Comparison of ENCODE assay signal across 2 cellular contexts in the genomic region with DNA sequence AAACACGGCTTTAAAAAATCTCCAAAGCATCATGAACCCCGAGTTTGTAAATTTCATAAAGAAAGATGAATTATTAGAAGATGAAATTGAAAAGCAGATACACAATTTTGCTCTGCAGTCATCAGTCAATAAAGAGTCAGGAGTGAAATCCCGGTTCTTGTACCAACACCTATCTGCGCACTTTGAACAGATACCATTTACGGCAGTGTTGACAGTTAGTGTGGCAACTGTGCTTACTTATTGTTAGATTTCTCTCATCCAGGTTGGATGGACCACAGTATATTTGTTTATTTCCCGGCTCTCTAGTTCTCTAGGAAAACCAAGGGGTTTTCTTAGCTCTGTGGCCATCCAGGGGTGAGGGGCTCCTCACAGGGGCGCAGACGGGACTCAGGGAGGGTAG.
TF ChIP-seq lines count a peak whose summit lies in the region.

No MANE protein-coding gene starts in this region.

TF ChIP-seq in GM23338, 12 proteins besides CTCF, POLR2A, EP300 and RAD21 (continued from another document):
- TF ChIP-seq, protein P1, sequence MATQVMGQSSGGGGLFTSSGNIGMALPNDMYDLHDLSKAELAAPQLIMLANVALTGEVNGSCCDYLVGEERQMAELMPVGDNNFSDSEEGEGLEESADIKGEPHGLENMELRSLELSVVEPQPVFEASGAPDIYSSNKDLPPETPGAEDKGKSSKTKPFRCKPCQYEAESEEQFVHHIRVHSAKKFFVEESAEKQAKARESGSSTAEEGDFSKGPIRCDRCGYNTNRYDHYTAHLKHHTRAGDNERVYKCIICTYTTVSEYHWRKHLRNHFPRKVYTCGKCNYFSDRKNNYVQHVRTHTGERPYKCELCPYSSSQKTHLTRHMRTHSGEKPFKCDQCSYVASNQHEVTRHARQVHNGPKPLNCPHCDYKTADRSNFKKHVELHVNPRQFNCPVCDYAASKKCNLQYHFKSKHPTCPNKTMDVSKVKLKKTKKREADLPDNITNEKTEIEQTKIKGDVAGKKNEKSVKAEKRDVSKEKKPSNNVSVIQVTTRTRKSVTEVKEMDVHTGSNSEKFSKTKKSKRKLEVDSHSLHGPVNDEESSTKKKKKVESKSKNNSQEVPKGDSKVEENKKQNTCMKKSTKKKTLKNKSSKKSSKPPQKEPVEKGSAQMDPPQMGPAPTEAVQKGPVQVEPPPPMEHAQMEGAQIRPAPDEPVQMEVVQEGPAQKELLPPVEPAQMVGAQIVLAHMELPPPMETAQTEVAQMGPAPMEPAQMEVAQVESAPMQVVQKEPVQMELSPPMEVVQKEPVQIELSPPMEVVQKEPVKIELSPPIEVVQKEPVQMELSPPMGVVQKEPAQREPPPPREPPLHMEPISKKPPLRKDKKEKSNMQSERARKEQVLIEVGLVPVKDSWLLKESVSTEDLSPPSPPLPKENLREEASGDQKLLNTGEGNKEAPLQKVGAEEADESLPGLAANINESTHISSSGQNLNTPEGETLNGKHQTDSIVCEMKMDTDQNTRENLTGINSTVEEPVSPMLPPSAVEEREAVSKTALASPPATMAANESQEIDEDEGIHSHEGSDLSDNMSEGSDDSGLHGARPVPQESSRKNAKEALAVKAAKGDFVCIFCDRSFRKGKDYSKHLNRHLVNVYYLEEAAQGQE (IDR thresholded peaks at IDR 0.05; ENCODE audit: unreplicated experiment): no peak
- TF ChIP-seq CREB1 (CRISPR knock-in tag; IDR thresholded peaks at IDR 0.05; ENCODE audit: low read depth): no peak
- no peak for TF ChIP-seq ZNF331 (CRISPR knock-in tag; IDR thresholded peaks at IDR 0.05; ENCODE audit: low read depth)
- no peak for TF ChIP-seq EZH2 (IDR thresholded peaks at IDR 0.05; ENCODE audit: low read depth, unreplicated experiment)
- TF ChIP-seq, protein P2, sequence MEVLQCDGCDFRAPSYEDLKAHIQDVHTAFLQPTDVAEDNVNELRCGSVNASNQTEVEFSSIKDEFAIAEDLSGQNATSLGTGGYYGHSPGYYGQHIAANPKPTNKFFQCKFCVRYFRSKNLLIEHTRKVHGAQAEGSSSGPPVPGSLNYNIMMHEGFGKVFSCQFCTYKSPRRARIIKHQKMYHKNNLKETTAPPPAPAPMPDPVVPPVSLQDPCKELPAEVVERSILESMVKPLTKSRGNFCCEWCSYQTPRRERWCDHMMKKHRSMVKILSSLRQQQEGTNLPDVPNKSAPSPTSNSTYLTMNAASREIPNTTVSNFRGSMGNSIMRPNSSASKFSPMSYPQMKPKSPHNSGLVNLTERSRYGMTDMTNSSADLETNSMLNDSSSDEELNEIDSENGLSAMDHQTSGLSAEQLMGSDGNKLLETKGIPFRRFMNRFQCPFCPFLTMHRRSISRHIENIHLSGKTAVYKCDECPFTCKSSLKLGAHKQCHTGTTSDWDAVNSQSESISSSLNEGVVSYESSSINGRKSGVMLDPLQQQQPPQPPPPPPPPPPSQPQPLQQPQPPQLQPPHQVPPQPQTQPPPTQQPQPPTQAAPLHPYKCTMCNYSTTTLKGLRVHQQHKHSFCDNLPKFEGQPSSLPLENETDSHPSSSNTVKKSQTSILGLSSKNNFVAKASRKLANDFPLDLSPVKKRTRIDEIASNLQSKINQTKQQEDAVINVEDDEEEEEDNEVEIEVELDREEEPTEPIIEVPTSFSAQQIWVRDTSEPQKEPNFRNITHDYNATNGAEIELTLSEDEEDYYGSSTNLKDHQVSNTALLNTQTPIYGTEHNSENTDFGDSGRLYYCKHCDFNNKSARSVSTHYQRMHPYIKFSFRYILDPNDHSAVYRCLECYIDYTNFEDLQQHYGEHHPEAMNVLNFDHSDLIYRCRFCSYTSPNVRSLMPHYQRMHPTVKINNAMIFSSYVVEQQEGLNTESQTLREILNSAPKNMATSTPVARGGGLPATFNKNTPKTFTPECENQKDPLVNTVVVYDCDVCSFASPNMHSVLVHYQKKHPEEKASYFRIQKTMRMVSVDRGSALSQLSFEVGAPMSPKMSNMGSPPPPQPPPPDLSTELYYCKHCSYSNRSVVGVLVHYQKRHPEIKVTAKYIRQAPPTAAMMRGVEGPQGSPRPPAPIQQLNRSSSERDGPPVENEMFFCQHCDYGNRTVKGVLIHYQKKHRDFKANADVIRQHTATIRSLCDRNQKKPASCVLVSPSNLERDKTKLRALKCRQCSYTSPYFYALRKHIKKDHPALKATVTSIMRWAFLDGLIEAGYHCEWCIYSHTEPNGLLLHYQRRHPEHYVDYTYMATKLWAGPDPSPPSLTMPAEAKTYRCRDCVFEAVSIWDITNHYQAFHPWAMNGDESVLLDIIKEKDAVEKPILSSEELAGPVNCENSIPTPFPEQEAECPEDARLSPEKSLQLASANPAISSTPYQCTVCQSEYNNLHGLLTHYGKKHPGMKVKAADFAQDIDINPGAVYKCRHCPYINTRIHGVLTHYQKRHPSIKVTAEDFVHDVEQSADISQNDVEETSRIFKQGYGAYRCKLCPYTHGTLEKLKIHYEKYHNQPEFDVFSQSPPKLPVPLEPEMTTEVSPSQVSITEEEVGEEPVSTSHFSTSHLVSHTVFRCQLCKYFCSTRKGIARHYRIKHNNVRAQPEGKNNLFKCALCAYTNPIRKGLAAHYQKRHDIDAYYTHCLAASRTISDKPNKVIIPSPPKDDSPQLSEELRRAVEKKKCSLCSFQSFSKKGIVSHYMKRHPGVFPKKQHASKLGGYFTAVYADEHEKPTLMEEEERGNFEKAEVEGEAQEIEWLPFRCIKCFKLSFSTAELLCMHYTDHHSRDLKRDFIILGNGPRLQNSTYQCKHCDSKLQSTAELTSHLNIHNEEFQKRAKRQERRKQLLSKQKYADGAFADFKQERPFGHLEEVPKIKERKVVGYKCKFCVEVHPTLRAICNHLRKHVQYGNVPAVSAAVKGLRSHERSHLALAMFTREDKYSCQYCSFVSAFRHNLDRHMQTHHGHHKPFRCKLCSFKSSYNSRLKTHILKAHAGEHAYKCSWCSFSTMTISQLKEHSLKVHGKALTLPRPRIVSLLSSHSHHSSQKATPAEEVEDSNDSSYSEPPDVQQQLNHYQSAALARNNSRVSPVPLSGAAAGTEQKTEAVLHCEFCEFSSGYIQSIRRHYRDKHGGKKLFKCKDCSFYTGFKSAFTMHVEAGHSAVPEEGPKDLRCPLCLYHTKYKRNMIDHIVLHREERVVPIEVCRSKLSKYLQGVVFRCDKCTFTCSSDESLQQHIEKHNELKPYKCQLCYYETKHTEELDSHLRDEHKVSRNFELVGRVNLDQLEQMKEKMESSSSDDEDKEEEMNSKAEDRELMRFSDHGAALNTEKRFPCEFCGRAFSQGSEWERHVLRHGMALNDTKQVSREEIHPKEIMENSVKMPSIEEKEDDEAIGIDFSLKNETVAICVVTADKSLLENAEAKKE (CRISPR knock-in tag; IDR thresholded peaks at IDR 0.05): no peak

TF ChIP-seq in HepG2, 621 proteins besides CTCF, POLR2A, EP300 and RAD21 (continued from another document):
- TF ChIP-seq, protein P3, sequence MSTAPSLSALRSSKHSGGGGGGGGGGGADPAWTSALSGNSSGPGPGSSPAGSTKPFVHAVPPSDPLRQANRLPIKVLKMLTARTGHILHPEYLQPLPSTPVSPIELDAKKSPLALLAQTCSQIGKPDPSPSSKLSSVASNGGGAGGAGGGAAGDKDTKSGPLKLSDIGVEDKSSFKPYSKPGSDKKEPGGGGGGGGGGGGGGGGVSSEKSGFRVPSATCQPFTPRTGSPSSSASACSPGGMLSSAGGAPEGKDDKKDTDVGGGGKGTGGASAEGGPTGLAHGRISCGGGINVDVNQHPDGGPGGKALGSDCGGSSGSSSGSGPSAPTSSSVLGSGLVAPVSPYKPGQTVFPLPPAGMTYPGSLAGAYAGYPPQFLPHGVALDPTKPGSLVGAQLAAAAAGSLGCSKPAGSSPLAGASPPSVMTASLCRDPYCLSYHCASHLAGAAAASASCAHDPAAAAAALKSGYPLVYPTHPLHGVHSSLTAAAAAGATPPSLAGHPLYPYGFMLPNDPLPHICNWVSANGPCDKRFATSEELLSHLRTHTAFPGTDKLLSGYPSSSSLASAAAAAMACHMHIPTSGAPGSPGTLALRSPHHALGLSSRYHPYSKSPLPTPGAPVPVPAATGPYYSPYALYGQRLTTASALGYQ (CRISPR knock-in tag; IDR thresholded peaks at IDR 0.05): no peak
- no peak for TF ChIP-seq DNMT1 (CRISPR knock-in tag; IDR thresholded peaks at IDR 0.05)
- 0 out of 2 replicates have a peak, but pooled peaks have one; percentile 15 for TF ChIP-seq HNF4A (CRISPR knock-in tag; IDR thresholded peaks at IDR 0.05)
- peak; percentile 76; the same call in 1 of the 2 replicates for TF ChIP-seq SRF (IDR thresholded peaks at IDR 0.05; ENCODE audit: low read depth, low read length)
- TF ChIP-seq CEBPB (IDR thresholded peaks at IDR 0.05; ENCODE audit: borderline replicate concordance, low read depth, low read length): peak; percentile 1; the same call in 1 of the 2 replicates
- TF ChIP-seq, protein P4, sequence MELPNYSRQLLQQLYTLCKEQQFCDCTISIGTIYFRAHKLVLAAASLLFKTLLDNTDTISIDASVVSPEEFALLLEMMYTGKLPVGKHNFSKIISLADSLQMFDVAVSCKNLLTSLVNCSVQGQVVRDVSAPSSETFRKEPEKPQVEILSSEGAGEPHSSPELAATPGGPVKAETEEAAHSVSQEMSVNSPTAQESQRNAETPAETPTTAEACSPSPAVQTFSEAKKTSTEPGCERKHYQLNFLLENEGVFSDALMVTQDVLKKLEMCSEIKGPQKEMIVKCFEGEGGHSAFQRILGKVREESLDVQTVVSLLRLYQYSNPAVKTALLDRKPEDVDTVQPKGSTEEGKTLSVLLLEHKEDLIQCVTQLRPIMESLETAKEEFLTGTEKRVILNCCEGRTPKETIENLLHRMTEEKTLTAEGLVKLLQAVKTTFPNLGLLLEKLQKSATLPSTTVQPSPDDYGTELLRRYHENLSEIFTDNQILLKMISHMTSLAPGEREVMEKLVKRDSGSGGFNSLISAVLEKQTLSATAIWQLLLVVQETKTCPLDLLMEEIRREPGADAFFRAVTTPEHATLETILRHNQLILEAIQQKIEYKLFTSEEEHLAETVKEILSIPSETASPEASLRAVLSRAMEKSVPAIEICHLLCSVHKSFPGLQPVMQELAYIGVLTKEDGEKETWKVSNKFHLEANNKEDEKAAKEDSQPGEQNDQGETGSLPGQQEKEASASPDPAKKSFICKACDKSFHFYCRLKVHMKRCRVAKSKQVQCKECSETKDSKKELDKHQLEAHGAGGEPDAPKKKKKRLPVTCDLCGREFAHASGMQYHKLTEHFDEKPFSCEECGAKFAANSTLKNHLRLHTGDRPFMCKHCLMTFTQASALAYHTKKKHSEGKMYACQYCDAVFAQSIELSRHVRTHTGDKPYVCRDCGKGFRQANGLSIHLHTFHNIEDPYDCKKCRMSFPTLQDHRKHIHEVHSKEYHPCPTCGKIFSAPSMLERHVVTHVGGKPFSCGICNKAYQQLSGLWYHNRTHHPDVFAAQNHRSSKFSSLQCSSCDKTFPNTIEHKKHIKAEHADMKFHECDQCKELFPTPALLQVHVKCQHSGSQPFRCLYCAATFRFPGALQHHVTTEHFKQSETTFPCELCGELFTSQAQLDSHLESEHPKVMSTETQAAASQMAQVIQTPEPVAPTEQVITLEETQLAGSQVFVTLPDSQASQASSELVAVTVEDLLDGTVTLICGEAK (IDR thresholded peaks at IDR 0.05): no peak
- TF ChIP-seq, protein P4 (CRISPR knock-in tag; IDR thresholded peaks at IDR 0.05): no peak
- 0 out of 2 replicates have a peak, but pooled peaks have one; percentile 21 for TF ChIP-seq BCL6 (CRISPR knock-in tag; IDR thresholded peaks at IDR 0.05)
